Comparison of ENCODE assay signal across 1 cellular context in the genomic region with DNA sequence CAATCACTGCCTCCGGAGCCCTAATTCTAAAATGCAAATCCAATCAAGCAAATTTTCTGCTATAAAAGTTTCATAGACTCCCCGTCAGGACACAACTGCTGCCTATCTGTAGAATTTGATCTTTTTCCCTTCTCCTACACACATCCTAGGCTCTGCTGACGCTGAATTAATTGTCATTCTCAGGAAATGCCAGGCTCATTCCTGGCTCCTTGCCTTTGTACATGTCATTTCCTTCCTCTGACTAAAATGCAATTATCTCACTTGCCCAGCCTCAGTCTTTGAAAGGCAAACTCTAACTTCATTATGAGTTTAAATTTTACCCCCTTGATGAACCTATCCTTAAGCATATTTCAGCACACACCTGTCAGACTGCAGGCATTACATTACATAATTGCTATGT.
TF ChIP-seq lines count a peak whose summit lies in the region.

No MANE protein-coding gene starts in this region.

TF ChIP-seq in GM23338, 12 proteins besides CTCF, POLR2A, EP300 and RAD21 (continued from another document):
- TF ChIP-seq, protein P1, sequence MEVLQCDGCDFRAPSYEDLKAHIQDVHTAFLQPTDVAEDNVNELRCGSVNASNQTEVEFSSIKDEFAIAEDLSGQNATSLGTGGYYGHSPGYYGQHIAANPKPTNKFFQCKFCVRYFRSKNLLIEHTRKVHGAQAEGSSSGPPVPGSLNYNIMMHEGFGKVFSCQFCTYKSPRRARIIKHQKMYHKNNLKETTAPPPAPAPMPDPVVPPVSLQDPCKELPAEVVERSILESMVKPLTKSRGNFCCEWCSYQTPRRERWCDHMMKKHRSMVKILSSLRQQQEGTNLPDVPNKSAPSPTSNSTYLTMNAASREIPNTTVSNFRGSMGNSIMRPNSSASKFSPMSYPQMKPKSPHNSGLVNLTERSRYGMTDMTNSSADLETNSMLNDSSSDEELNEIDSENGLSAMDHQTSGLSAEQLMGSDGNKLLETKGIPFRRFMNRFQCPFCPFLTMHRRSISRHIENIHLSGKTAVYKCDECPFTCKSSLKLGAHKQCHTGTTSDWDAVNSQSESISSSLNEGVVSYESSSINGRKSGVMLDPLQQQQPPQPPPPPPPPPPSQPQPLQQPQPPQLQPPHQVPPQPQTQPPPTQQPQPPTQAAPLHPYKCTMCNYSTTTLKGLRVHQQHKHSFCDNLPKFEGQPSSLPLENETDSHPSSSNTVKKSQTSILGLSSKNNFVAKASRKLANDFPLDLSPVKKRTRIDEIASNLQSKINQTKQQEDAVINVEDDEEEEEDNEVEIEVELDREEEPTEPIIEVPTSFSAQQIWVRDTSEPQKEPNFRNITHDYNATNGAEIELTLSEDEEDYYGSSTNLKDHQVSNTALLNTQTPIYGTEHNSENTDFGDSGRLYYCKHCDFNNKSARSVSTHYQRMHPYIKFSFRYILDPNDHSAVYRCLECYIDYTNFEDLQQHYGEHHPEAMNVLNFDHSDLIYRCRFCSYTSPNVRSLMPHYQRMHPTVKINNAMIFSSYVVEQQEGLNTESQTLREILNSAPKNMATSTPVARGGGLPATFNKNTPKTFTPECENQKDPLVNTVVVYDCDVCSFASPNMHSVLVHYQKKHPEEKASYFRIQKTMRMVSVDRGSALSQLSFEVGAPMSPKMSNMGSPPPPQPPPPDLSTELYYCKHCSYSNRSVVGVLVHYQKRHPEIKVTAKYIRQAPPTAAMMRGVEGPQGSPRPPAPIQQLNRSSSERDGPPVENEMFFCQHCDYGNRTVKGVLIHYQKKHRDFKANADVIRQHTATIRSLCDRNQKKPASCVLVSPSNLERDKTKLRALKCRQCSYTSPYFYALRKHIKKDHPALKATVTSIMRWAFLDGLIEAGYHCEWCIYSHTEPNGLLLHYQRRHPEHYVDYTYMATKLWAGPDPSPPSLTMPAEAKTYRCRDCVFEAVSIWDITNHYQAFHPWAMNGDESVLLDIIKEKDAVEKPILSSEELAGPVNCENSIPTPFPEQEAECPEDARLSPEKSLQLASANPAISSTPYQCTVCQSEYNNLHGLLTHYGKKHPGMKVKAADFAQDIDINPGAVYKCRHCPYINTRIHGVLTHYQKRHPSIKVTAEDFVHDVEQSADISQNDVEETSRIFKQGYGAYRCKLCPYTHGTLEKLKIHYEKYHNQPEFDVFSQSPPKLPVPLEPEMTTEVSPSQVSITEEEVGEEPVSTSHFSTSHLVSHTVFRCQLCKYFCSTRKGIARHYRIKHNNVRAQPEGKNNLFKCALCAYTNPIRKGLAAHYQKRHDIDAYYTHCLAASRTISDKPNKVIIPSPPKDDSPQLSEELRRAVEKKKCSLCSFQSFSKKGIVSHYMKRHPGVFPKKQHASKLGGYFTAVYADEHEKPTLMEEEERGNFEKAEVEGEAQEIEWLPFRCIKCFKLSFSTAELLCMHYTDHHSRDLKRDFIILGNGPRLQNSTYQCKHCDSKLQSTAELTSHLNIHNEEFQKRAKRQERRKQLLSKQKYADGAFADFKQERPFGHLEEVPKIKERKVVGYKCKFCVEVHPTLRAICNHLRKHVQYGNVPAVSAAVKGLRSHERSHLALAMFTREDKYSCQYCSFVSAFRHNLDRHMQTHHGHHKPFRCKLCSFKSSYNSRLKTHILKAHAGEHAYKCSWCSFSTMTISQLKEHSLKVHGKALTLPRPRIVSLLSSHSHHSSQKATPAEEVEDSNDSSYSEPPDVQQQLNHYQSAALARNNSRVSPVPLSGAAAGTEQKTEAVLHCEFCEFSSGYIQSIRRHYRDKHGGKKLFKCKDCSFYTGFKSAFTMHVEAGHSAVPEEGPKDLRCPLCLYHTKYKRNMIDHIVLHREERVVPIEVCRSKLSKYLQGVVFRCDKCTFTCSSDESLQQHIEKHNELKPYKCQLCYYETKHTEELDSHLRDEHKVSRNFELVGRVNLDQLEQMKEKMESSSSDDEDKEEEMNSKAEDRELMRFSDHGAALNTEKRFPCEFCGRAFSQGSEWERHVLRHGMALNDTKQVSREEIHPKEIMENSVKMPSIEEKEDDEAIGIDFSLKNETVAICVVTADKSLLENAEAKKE (CRISPR knock-in tag; IDR thresholded peaks at IDR 0.05), result no peak
- no peak for TF ChIP-seq CREB1 (CRISPR knock-in tag; IDR thresholded peaks at IDR 0.05; ENCODE audit: low read depth)
- no peak for TF ChIP-seq POLR2AphosphoS5 (IDR thresholded peaks at IDR 0.05; ENCODE audit: low read depth)
- TF ChIP-seq EZH2 (IDR thresholded peaks at IDR 0.05; ENCODE audit: low read depth, unreplicated experiment), result no peak
- no peak for TF ChIP-seq EZH2phosphoT487 (IDR thresholded peaks at IDR 0.05; ENCODE audit: unreplicated experiment)
- TF ChIP-seq ZNF114 (CRISPR knock-in tag; IDR thresholded peaks at IDR 0.05), result no peak
